ENCODE assay signal across 1 cellular context in the genomic region with DNA sequence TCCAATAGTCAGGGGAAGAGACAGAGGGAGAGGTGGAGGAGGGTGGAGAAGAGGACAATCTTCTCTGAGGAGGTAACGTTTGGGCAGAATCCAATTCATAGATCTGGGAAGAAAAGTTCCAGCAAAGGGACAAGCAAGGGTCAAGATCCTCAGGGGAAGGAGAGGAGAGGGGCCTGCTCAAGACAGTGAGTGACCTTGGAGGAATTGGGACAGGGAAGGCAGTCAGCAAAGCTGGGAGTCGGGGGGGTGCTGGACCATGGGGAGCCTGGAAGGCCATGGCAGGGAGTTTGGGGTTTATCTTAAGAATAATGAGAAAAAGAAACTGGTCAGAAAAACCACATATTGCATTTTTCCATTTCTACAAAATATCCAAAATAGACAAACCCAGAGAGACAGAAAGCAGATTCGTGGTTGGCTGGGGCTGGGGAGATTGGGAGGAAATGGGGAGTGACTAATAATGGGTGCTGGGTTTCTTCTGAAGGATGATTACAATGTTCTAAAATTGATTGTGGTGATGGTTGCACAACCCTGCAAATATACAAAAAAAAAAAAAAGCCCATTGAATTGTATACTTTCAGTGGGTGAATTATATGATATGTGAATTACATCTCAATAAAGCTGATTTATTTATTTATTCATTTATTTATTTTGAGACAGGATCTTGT.
TF ChIP-seq lines count a peak whose summit lies in the region.

No MANE protein-coding gene starts in this region.

TF ChIP-seq in GM23338, 12 proteins besides CTCF, POLR2A, EP300 and RAD21 (continued from another document):
- TF ChIP-seq, protein P1, sequence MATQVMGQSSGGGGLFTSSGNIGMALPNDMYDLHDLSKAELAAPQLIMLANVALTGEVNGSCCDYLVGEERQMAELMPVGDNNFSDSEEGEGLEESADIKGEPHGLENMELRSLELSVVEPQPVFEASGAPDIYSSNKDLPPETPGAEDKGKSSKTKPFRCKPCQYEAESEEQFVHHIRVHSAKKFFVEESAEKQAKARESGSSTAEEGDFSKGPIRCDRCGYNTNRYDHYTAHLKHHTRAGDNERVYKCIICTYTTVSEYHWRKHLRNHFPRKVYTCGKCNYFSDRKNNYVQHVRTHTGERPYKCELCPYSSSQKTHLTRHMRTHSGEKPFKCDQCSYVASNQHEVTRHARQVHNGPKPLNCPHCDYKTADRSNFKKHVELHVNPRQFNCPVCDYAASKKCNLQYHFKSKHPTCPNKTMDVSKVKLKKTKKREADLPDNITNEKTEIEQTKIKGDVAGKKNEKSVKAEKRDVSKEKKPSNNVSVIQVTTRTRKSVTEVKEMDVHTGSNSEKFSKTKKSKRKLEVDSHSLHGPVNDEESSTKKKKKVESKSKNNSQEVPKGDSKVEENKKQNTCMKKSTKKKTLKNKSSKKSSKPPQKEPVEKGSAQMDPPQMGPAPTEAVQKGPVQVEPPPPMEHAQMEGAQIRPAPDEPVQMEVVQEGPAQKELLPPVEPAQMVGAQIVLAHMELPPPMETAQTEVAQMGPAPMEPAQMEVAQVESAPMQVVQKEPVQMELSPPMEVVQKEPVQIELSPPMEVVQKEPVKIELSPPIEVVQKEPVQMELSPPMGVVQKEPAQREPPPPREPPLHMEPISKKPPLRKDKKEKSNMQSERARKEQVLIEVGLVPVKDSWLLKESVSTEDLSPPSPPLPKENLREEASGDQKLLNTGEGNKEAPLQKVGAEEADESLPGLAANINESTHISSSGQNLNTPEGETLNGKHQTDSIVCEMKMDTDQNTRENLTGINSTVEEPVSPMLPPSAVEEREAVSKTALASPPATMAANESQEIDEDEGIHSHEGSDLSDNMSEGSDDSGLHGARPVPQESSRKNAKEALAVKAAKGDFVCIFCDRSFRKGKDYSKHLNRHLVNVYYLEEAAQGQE (IDR thresholded peaks at IDR 0.05; ENCODE audit: unreplicated experiment) = no peak
